11 cellular contexts compared by ENCODE assay signal in the genomic region with DNA sequence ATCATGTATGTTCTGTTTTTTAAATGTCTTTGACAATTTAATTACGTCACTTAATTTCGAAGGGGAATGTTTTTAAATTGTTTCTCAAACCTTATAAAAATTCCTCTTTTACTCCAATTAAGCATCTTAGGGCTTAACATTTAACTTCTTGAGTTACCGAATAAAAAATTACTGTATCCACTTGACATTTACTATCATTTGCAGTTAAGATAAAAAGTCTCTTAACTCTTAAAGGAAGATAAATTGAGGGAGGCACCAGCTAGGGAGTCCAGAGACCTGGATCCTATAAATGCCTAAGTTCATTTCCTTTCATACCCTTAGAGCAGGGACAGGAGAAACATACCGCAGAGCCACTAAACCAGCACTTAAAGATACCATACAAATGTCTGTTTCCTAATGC.
DNase-seq lines count a peak whose midpoint lies in the region; ATAC-seq and TF ChIP-seq lines count a peak whose summit lies in the region.
"Had no signal": no experiment of that assay in that cellular context is flagged by ENCODE, and none has a peak within 500 bp of the region (broad histone marks: within the 10 kb centered on the region; RNA-seq: fewer than 3 reads in every experiment).

No MANE protein-coding gene starts in this region.

- TF ChIP-seq CTCF in WTC11 (IDR thresholded peaks at IDR 0.05) (no peak), heart right ventricle (IDR thresholded peaks at IDR 0.05) (no peak), neutrophil (IDR thresholded peaks at IDR 0.05) (no peak)

- H3K27ac ChIP-seq in heart right ventricle (peak overlapping the region; percentile 30 to 85 (median 69)), neutrophil (peak overlapping the region; percentile 38)
- H3K27ac ChIP-seq in naive thymus-derived CD4-positive, alpha-beta T cell (ENCODE audit: low read depth, low read length) = no peak overlapping the region

- ATAC-seq in WTC11 (no peak), heart right ventricle (peak in 6 of 8 donors; percentile 14 to 35 (median 29)), HG03039 (IDR thresholded peaks at IDR 0.05; ENCODE audit: unreplicated experiment) (no peak), HG02852 (IDR thresholded peaks at IDR 0.05; ENCODE audit: unreplicated experiment) (no peak)
- no peak for ATAC-seq in naive thymus-derived CD4-positive, alpha-beta T cell

- peaks cover 69% of the 10 kb centered on the region for H3K4me1 Mint-ChIP-seq in WTC11
- peaks cover 4 to 39% (median 7%) of the 10 kb centered on the region in 7 donors for H3K4me1 Mint-ChIP-seq in naive thymus-derived CD4-positive, alpha-beta T cell

- CTCF ChIA-PET in WTC11 (lab: Charles Lee) = interaction anchor here (2.6 kb wide), 1 partner anchor 100 kb away, joined by 20 read pairs; a partner anchor contains a TSS
- CTCF ChIA-PET in naive thymus-derived CD4-positive, alpha-beta T cell (lab: Charles Lee) = no interaction called here

- H3K9me3 Mint-ChIP-seq in WTC11 = no peaks in the 10 kb centered on the region
- no peaks in the 10 kb centered on the region for H3K9me3 Mint-ChIP-seq in naive thymus-derived CD4-positive, alpha-beta T cell
- H3K9me3 Mint-ChIP-seq: brain had no signal

- DNase-seq in WTC11 (ENCODE audit: low spot score) (no peak), heart right ventricle (no peak)
- no peak for DNase-seq in naive thymus-derived CD4-positive, alpha-beta T cell
- DNase-seq in activated naive CD4-positive, alpha-beta T cell treated with Interleukin-2 at 50 U/mL for 16 hours = no peak
- DNase-seq: activated T-cell treated with anti-CD3 and anti-CD28 coated beads for 4 hours, Caco-2, NCI-H446 treated with DMSO at 0.1 percent for 48 hours had no signal

- H3K36me3 Mint-ChIP-seq in WTC11 = no peaks in the 10 kb centered on the region
- peaks cover 4 to 36% (median 15%) of the 10 kb centered on the region in 5 donors for H3K36me3 Mint-ChIP-seq in naive thymus-derived CD4-positive, alpha-beta T cell

- POLR2A ChIA-PET in WTC11 (lab: Charles Lee) = no interaction called here
- POLR2A ChIA-PET in naive thymus-derived CD4-positive, alpha-beta T cell (lab: Charles Lee) = no interaction called here

- H3K36me3 ChIP-seq in heart right ventricle = no peaks in the 10 kb centered on the region
- no peaks in the 10 kb centered on the region for H3K36me3 ChIP-seq in neutrophil
- H3K36me3 ChIP-seq in naive thymus-derived CD4-positive, alpha-beta T cell (ENCODE audit: control insufficient read depth in 2 of 3, insufficient read depth in 3 of 3, low read length in 3 of 3) = no peaks in the 10 kb centered on the region

- H3K4me3 ChIP-seq in heart right ventricle = peak overlapping the region in 1 of 10 donors; percentile 4
- no peak overlapping the region for H3K4me3 ChIP-seq in neutrophil (ENCODE audit: low read depth in 1 of 2, low read length in 1 of 2)
- no peak overlapping the region for H3K4me3 ChIP-seq in naive thymus-derived CD4-positive, alpha-beta T cell (ENCODE audit: low read length)

- no peaks in the 10 kb centered on the region for H3K27me3 ChIP-seq in heart right ventricle
- H3K27me3 ChIP-seq in neutrophil = no peaks in the 10 kb centered on the region
- no peaks in the 10 kb centered on the region for H3K27me3 ChIP-seq in naive thymus-derived CD4-positive, alpha-beta T cell (ENCODE audit: control insufficient read depth in 2 of 2, insufficient read depth in 2 of 2, low read length in 2 of 2)

- intact Hi-C loops in heart right ventricle (cut with DNase I) = loop anchor here in 8 of 10 donors (2.0 to 10.0 kb wide), 9 partner anchors 58 to 288 kb away; a partner anchor contains a TSS
- intact Hi-C loops in naive thymus-derived CD4-positive, alpha-beta T cell (cut with micrococcal nuclease) = no loop called here

- no peaks in the 10 kb centered on the region for H3K27me3 Mint-ChIP-seq in WTC11 (ENCODE audit: low read depth)
- no peaks in the 10 kb centered on the region for H3K27me3 Mint-ChIP-seq in naive thymus-derived CD4-positive, alpha-beta T cell
- H3K27me3 Mint-ChIP-seq: brain had no signal

- H3K4me3 Mint-ChIP-seq in WTC11 = no peak overlapping the region
- no peak overlapping the region for H3K4me3 Mint-ChIP-seq in naive thymus-derived CD4-positive, alpha-beta T cell
- H3K4me3 Mint-ChIP-seq: brain had no signal

- no peaks in the 10 kb centered on the region for H3K9me3 ChIP-seq in heart right ventricle
- no peaks in the 10 kb centered on the region for H3K9me3 ChIP-seq in neutrophil
- H3K9me3 ChIP-seq in naive thymus-derived CD4-positive, alpha-beta T cell (ENCODE audit: control insufficient read depth in 2 of 3, low read length in 3 of 3) = no peaks in the 10 kb centered on the region
- H3K9me3 ChIP-seq: Caco-2 had no signal

- peak overlapping the region; percentile 94 for H3K27ac Mint-ChIP-seq in WTC11
- H3K27ac Mint-ChIP-seq in naive thymus-derived CD4-positive, alpha-beta T cell = no peak overlapping the region

- H3K4me1 ChIP-seq in heart right ventricle (peaks cover 0 to 43% (median 41%) of the 10 kb centered on the region in 9 donors), neutrophil (ENCODE audit: control insufficient read depth in 1 of 2, insufficient read depth in 1 of 2, low read depth in 1 of 2, low read length in 1 of 2) (peaks cover 26 to 28% of the 10 kb centered on the region in 2 experiments)
- H3K4me1 ChIP-seq in naive thymus-derived CD4-positive, alpha-beta T cell (ENCODE audit: control insufficient read depth in 2 of 2, insufficient read depth in 2 of 2, low read length in 2 of 2) = peaks cover 0 to 9% of the 10 kb centered on the region in 2 donors

- WGBS in heart right ventricle, 2 donors = 49 to 60% methylated on average over 4 of the region's 4 CpGs

TF ChIP-seq in WTC11, 78 proteins besides CTCF, POLR2A, EP300 and RAD21:
- no peak for TF ChIP-seq KAT7 (CRISPR knock-in tag; IDR thresholded peaks at IDR 0.05; ENCODE audit: borderline replicate concordance)
- no peak for TF ChIP-seq ELF4 (CRISPR knock-in tag; IDR thresholded peaks at IDR 0.05; ENCODE audit: low read depth)
- no peak for TF ChIP-seq ETV6 (CRISPR knock-in tag; IDR thresholded peaks at IDR 0.05)
- TF ChIP-seq, protein P1, sequence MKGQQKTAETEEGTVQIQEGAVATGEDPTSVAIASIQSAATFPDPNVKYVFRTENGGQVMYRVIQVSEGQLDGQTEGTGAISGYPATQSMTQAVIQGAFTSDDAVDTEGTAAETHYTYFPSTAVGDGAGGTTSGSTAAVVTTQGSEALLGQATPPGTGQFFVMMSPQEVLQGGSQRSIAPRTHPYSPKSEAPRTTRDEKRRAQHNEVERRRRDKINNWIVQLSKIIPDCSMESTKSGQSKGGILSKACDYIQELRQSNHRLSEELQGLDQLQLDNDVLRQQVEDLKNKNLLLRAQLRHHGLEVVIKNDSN (CRISPR knock-in tag; IDR thresholded peaks at IDR 0.05) = no peak
- TF ChIP-seq, protein P2, sequence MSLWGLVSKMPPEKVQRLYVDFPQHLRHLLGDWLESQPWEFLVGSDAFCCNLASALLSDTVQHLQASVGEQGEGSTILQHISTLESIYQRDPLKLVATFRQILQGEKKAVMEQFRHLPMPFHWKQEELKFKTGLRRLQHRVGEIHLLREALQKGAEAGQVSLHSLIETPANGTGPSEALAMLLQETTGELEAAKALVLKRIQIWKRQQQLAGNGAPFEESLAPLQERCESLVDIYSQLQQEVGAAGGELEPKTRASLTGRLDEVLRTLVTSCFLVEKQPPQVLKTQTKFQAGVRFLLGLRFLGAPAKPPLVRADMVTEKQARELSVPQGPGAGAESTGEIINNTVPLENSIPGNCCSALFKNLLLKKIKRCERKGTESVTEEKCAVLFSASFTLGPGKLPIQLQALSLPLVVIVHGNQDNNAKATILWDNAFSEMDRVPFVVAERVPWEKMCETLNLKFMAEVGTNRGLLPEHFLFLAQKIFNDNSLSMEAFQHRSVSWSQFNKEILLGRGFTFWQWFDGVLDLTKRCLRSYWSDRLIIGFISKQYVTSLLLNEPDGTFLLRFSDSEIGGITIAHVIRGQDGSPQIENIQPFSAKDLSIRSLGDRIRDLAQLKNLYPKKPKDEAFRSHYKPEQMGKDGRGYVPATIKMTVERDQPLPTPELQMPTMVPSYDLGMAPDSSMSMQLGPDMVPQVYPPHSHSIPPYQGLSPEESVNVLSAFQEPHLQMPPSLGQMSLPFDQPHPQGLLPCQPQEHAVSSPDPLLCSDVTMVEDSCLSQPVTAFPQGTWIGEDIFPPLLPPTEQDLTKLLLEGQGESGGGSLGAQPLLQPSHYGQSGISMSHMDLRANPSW (CRISPR knock-in tag; conservative IDR thresholded peaks at IDR 0.05; ENCODE audit: low read depth) = no peak
- no peak for TF ChIP-seq RORB (CRISPR knock-in tag; IDR thresholded peaks at IDR 0.05)
TF ChIP-seq in WTC11: peak in this region for 0.

Comparison
In these comparisons a context has a peak if more than half of its experiments do, and no peak if none do; other contexts are left out.
1. ATAC-seq: peak in heart right ventricle (6 of 8); none in WTC11 (single experiment), HG03039 (single experiment), HG02852 (single experiment) and naive thymus-derived CD4-positive, alpha-beta T cell (single experiment).
2. intact Hi-C loops: an anchor here in heart right ventricle (2.0 to 10.0 kb wide); none called in naive thymus-derived CD4-positive, alpha-beta T cell.